ENCODE assay signal across 18 cellular contexts in genomic region chr1:208524376-208524775, GRCh38.
"Had no signal": no experiment of that assay in that cellular context is flagged by ENCODE, and none has a peak within 500 bp of the region (broad histone marks: within the 10 kb centered on the region; RNA-seq: fewer than 3 reads in every experiment).

No MANE protein-coding gene starts in this region.

- DNase-seq: activated B cell treated with CpG ODN at 0.5 μM for 24 hours; activated CD4-positive, alpha-beta memory T cell treated with anti-CD3 and anti-CD28 coated beads, Interleukin-2, amount 10 ng/mL, durations not matched to agents 7 days and 5 days; activated CD4-positive, alpha-beta T cell treated with anti-CD3 and anti-CD28 coated beads for 4 hours; activated CD8-positive, alpha-beta memory T cell treated with anti-CD3 and anti-CD28 coated beads, Interleukin-2, amount 10 ng/mL, durations not matched to agents 7 days and 5 days; activated naive CD4-positive, alpha-beta T cell; activated naive CD8-positive, alpha-beta T cell treated with anti-CD3 and anti-CD28 coated beads for 36 hours; amygdala; caudate nucleus; dorsolateral prefrontal cortex; immature natural killer cell; nucleus accumbens; retina; stimulated activated CD4-positive, alpha-beta T cell treated with anti-CD3 and anti-CD28 coated beads, Interleukin-12 subunit alpha, Interleukin-12 subunit beta, amount 100 ng/mL, for 4 hours; stimulated activated CD4-positive, alpha-beta T cell treated with anti-CD3 and anti-CD28 coated beads, Interleukin-1b, Interleukin-23, amount 100 ng/mL, for 48 hours; stimulated activated naive CD4-positive, alpha-beta T cell treated with Interleukin-2 at 50 U/mL for 16 hours; uterus had no signal

- H3K9me3 ChIP-seq: esophagus muscularis mucosa, thyroid gland, uterus had no signal

- H3K36me3 ChIP-seq: esophagus muscularis mucosa, thyroid gland, uterus had no signal

- H3K27ac ChIP-seq: dorsolateral prefrontal cortex, esophagus muscularis mucosa, thyroid gland, uterus had no signal

- H3K4me3 ChIP-seq: dorsolateral prefrontal cortex, esophagus muscularis mucosa, thyroid gland, uterus had no signal

- ATAC-seq: activated CD8-positive, alpha-beta memory T cell treated with anti-CD3 and anti-CD28 coated beads, Interleukin-2, amount 10 ng/mL, durations not matched to agents 7 days and 5 days had no signal

- H3K27me3 ChIP-seq: dorsolateral prefrontal cortex, thyroid gland, uterus had no signal

- H3K4me1 ChIP-seq: esophagus muscularis mucosa, thyroid gland, uterus had no signal
